Comparison of ENCODE assay signal across 20 cellular contexts in genomic region chr9:6884960-6885359, GRCh38.
"Had no signal": no experiment of that assay in that cellular context is flagged by ENCODE, and none has a peak within 500 bp of the region (broad histone marks: within the 10 kb centered on the region; RNA-seq: fewer than 3 reads in every experiment).

No MANE protein-coding gene starts in this region.

- H3K9me3 Mint-ChIP-seq: mesothelial cell of epicardium; nephron progenitor cell; stimulated activated naive CD8-positive, alpha-beta T cell treated with anti-CD3 and anti-CD28 coated beads, Interleukin-15, Interleukin-2, amounts not matched to agents 100 ng/mL and 50 ng/mL, for 24 hours had no signal

- H3K27ac Mint-ChIP-seq: memory B cell; mesothelial cell of epicardium; nephron progenitor cell; stimulated activated memory B cell treated with anti-CD40 and anti-IgM and Interleukin-4, amounts not matched to agents 10 μg/mL and 1 μg/mL and 100 μg/mL, for 72 hours; stimulated activated naive CD8-positive, alpha-beta T cell treated with anti-CD3 and anti-CD28 coated beads, Interleukin-15, Interleukin-2, amounts not matched to agents 100 ng/mL and 50 ng/mL, for 24 hours had no signal

- ATAC-seq: gastroesophageal sphincter; left cardiac atrium; lower lobe of right lung; right lobe of liver; stimulated activated memory B cell treated with anti-CD40 and anti-IgM and Interleukin-4, amounts not matched to agents 10 μg/mL and 1 μg/mL and 100 μg/mL, for 72 hours had no signal

- H3K27me3 Mint-ChIP-seq: memory B cell; stimulated activated memory B cell treated with anti-CD40 and anti-IgM and Interleukin-4, amounts not matched to agents 10 μg/mL and 1 μg/mL and 100 μg/mL, for 72 hours; stimulated activated naive CD8-positive, alpha-beta T cell treated with anti-CD3 and anti-CD28 coated beads, Interleukin-15, Interleukin-2, amounts not matched to agents 100 ng/mL and 50 ng/mL, for 24 hours had no signal

- DNase-seq: effector memory CD4-positive, alpha-beta T cell; esophagus squamous epithelium; foreskin fibroblast; kidney; left cardiac atrium; left ventricle myocardium inferior; lower lobe of right lung; nephron progenitor cell; right lobe of liver; stimulated activated CD4-positive, alpha-beta T cell treated with anti-CD3 and anti-CD28 coated beads, Interleukin-15, amount 100 ng/mL, for 24 hours; stimulated activated CD4-positive, alpha-beta T cell treated with anti-CD3 and anti-CD28 coated beads, Interleukin-1b, Interleukin-23, amount 100 ng/mL, for 48 hours; stimulated activated CD4-positive, alpha-beta T cell treated with anti-CD3 and anti-CD28 coated beads, Interleukin-4, amount 100 ng/mL, for 24 hours; tibial artery; upper lobe of left lung; uterus had no signal

- H3K4me3 Mint-ChIP-seq: memory B cell; mesothelial cell of epicardium; nephron progenitor cell; stimulated activated memory B cell treated with anti-CD40 and anti-IgM and Interleukin-4, amounts not matched to agents 10 μg/mL and 1 μg/mL and 100 μg/mL, for 72 hours; stimulated activated naive CD8-positive, alpha-beta T cell treated with anti-CD3 and anti-CD28 coated beads, Interleukin-15, Interleukin-2, amounts not matched to agents 100 ng/mL and 50 ng/mL, for 24 hours had no signal
